ENCODE assay signal across 9 cellular contexts in the genomic region with DNA sequence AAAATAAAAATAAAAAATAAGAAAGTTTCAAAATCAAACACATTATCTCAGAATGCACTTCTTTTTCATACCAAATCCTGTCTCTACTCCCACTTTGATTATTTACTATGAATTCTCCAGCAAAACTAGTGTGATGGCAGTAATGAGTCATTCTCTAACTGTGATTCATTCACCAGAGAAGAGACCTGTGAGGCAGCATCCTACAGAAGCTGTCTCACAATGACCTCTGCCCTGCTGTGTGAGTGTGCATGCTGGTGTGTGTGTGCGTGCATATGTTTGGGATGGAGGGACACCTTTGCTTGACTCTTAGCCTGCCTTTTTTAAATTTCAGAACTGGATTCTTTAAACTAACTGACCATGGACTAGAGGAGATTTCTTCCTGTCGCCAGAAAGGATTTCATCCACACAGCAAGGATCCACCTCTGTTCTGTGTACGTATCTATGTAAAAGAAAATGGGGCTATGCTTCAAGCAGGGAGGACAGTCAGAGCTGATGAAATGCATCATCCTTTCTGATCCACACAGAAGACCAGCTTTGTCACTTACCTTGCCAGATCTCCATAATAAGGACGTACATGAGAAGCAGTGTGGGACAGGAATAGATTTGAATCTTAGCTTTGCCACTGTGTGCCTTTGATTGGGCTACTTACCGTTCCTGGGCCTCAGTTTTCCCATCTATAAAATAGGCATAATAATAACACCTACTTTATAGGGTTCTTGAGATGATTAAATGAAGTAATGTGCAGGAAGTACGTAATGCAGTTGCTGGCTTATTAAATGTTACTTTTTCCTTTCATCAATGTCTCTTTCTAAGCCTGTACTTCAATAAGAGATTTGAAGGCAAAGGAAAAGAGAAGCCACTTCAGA. TPM values are rescaled to one million over a fixed set of nuclear protein-coding genes. Genes with fewer than 3 reads are reported as not detected.
DNase-seq lines count a peak whose midpoint lies in the region; ATAC-seq lines count a peak whose summit lies in the region.
"Had no signal": no experiment of that assay in that cellular context is flagged by ENCODE, and none has a peak within 500 bp of the region (broad histone marks: within the 10 kb centered on the region; RNA-seq: fewer than 3 reads in every experiment).

No MANE protein-coding gene starts in this region.

- peaks cover 70% of the 10 kb centered on the region for H3K36me3 Mint-ChIP-seq in activated CD4-positive, alpha-beta T cell treated with anti-CD3 and anti-CD28 coated beads, Interleukin-2, amount 10 ng/mL, durations not matched to agents 7 days and 5 days (ENCODE audit: low read depth)

- H3K4me1 Mint-ChIP-seq in activated CD4-positive, alpha-beta T cell treated with anti-CD3 and anti-CD28 coated beads, Interleukin-2, amount 10 ng/mL, durations not matched to agents 7 days and 5 days: peaks cover 14% of the 10 kb centered on the region

- H3K27me3 Mint-ChIP-seq in activated CD4-positive, alpha-beta T cell treated with anti-CD3 and anti-CD28 coated beads, Interleukin-2, amount 10 ng/mL, durations not matched to agents 7 days and 5 days: no peaks in the 10 kb centered on the region

- POLR2A ChIA-PET in activated CD4-positive, alpha-beta T cell treated with anti-CD3 and anti-CD28 coated beads, Interleukin-2, amount 10 ng/mL, durations not matched to agents 7 days and 5 days (lab: Charles Lee): no interaction called here

- DNase-seq in NK-92 treated with Interleukin-12 subunit alpha and Interleukin-12 subunit beta, amount 100 ng/mL, for 24 hours (lab: John Stamatoyannopoulos, UW): peak; percentile 28
- DNase-seq in NK-92 (lab: John Stamatoyannopoulos, UW; ENCODE audit: unreplicated experiment) (no peak), fibroblast of peridontal ligament (ENCODE audit: extremely low read depth) (peak; percentile 69), SHP77 treated with DMSO at 0.1 percent for 48 hours (lab: John Stamatoyannopoulos, UW) (no peak), KG1 (lab: John Stamatoyannopoulos, UW) (no peak)
- peak; percentile 8 for DNase-seq in activated CD4-positive, alpha-beta T cell treated with anti-CD3 and anti-CD28 coated beads, Interleukin-2, amount 10 ng/mL, durations not matched to agents 7 days and 5 days
- DNase-seq in stimulated activated CD8-positive, alpha-beta memory T cell treated with anti-CD3 and anti-CD28 coated beads, Interleukin-2, amount 100 ng/mL, for 48 hours (ENCODE audit: low read depth in 2 of 2): peak; percentile 12 to 19
- DNase-seq: 8988T had no signal

- CTCF ChIA-PET in activated CD4-positive, alpha-beta T cell treated with anti-CD3 and anti-CD28 coated beads, Interleukin-2, amount 10 ng/mL, durations not matched to agents 7 days and 5 days (lab: Charles Lee): no interaction called here

- no peak overlapping the region for H3K4me3 Mint-ChIP-seq in activated CD4-positive, alpha-beta T cell treated with anti-CD3 and anti-CD28 coated beads, Interleukin-2, amount 10 ng/mL, durations not matched to agents 7 days and 5 days

- peaks cover 3% of the 10 kb centered on the region for H3K9me3 Mint-ChIP-seq in activated CD4-positive, alpha-beta T cell treated with anti-CD3 and anti-CD28 coated beads, Interleukin-2, amount 10 ng/mL, durations not matched to agents 7 days and 5 days

- ATAC-seq in GM21360 (IDR thresholded peaks at IDR 0.05; ENCODE audit: unreplicated experiment): no peak

- no peak overlapping the region for H3K27ac Mint-ChIP-seq in activated CD4-positive, alpha-beta T cell treated with anti-CD3 and anti-CD28 coated beads, Interleukin-2, amount 10 ng/mL, durations not matched to agents 7 days and 5 days

RNA-seq across cellular contexts. Expression of a gene that starts 31.2 kb away (rescaled TPM):
- 10 to 100 TPM; 37.2 to 38.4 TPM for total RNA-seq in activated CD4-positive, alpha-beta T cell treated with anti-CD3 and anti-CD28 coated beads, Interleukin-2, amount 10 ng/mL, durations not matched to agents 7 days and 5 days

RNA-seq across cellular contexts. Expression of a gene that starts 32.9 kb away (rescaled TPM):
- not detected for total RNA-seq in activated CD4-positive, alpha-beta T cell treated with anti-CD3 and anti-CD28 coated beads, Interleukin-2, amount 10 ng/mL, durations not matched to agents 7 days and 5 days

Comparison
In these comparisons a context has a peak if more than half of its experiments do, and no peak if none do; other contexts are left out.
1. DNase-seq: peak in NK-92 treated with Interleukin-12 subunit alpha and Interleukin-12 subunit beta, amount 100 ng/mL, for 24 hours (single experiment), activated CD4-positive, alpha-beta T cell treated with anti-CD3 and anti-CD28 coated beads, Interleukin-2, amount 10 ng/mL, durations not matched to agents 7 days and 5 days (single experiment), fibroblast of peridontal ligament (single experiment) and stimulated activated CD8-positive, alpha-beta memory T cell treated with anti-CD3 and anti-CD28 coated beads, Interleukin-2, amount 100 ng/mL, for 48 hours (2 of 2); none in NK-92 (single experiment), SHP77 treated with DMSO at 0.1 percent for 48 hours (single experiment) and KG1 (single experiment).